Comparison of ENCODE assay signal across 11 cellular contexts in the genomic region with DNA sequence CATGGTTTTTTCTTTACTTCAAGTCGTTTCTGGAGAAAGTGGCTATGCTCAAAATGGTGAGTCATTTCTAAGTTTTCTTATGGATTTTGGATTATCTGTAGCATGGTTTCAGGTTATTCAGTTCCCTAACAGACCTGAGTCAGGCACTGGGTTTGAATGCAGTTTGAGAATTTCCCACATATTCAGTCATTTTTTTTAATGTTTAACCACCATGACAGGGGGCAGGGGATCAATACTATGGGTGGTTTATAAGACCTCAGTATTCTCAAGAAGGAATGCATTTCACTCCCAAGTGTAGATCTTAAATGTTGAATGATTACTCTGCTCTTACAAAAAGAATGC. TPM values are rescaled to one million over a fixed set of nuclear protein-coding genes. Genes with fewer than 3 reads are reported as not detected.
DNase-seq lines count a peak whose midpoint lies in the region; ATAC-seq, FAIRE-seq and TF ChIP-seq lines count a peak whose summit lies in the region.
"Had no signal": no experiment of that assay in that cellular context is flagged by ENCODE, and none has a peak within 500 bp of the region (broad histone marks: within the 10 kb centered on the region; RNA-seq: fewer than 3 reads in every experiment).

No MANE protein-coding gene starts in this region.

- 0% methylated on average over 1 of the region's 1 CpG for WGBS in GM12878 (ENCODE audit: insufficient coverage, insufficient replicate concordance, low lambda C conversion rate, missing lambda C conversion rate)
- 38% methylated on average over 1 of the region's 1 CpG for WGBS in hepatocyte (ENCODE audit: low lambda C conversion rate, missing lambda C conversion rate)

- CTCF ChIA-PET in GM12878 (lab: Yijun Ruan, JAX), result interaction anchor here (1.0 to 1.8 kb wide), 2 partner anchors 23 to 45 kb away, joined by 3 to 8 read pairs; no protein-coding TSS in a partner anchor

- ATAC-seq in HG03442 (IDR thresholded peaks at IDR 0.05; ENCODE audit: unreplicated experiment), result peak; percentile 30
- ATAC-seq in GM12878, result peak; percentile 21
- no peak for ATAC-seq in HG03175 (IDR thresholded peaks at IDR 0.05; ENCODE audit: unreplicated experiment)
- ATAC-seq in left cardiac atrium, result no peak
- ATAC-seq: gastrocnemius medialis had no signal

- SMC1A ChIA-PET in GM12878 (lab: Charles Lee; ENCODE audit: uncharacterized antibody, unreplicated experiment), result interaction anchor here (1.1 to 15.1 kb wide), 5 partner anchors 24 to 70 kb away, joined by 3 to 238 read pairs (median 4); no protein-coding TSS in a partner anchor

- no peaks in the 10 kb centered on the region for H3K9me2 ChIP-seq in hepatocyte (replicated peaks; ENCODE audit: insufficient read depth)

- H3K79me2 ChIP-seq in GM12878 (ENCODE audit: control insufficient read depth, insufficient read depth, low read length) (no peaks in the 10 kb centered on the region), hepatocyte (no peaks in the 10 kb centered on the region)

- H3K9ac ChIP-seq in GM12878 (ENCODE audit: control insufficient read depth, insufficient read depth, low read length), result no peak overlapping the region

- DNase-seq in Daoy (ENCODE audit: low read depth) (peak; percentile 47), GM12878 (ENCODE audit: low read depth, low spot score) (no peak), neural crest cell (ENCODE audit: low read depth, low spot score) (no peak), left cardiac atrium (no peak), NCI-H2107 treated with DMSO at 0.1 percent for 48 hours (lab: John Stamatoyannopoulos, UW; ENCODE audit: unreplicated experiment) (no peak), hepatocyte (ENCODE audit: low spot score) (no peak)
- DNase-seq: activated gamma-delta T cell, gastrocnemius medialis, NCI-H2107 had no signal

- POLR2A ChIA-PET in GM12878 (lab: Charles Lee), result interaction anchor here (1.1 to 3.2 kb wide), 3 partner anchors 11 to 49 kb away, joined by 6 to 17 read pairs (median 6); no protein-coding TSS in a partner anchor

- H2AFZ ChIP-seq in GM12878 (ENCODE audit: control insufficient read depth, low read depth, low read length), result no peak overlapping the region; the same call in 1 of the 2 replicates
- no peak overlapping the region for H2AFZ ChIP-seq in hepatocyte

- FAIRE-seq in GM12878 (lab: Jason Lieb, UNC), result no peak

- H3K27ac ChIP-seq in GM12878 (ENCODE audit: control insufficient read depth, insufficient read depth), result peak overlapping the region; percentile 34; the same call in 1 of the 2 replicates
- no peak overlapping the region for H3K27ac ChIP-seq in hepatocyte
- H3K27ac ChIP-seq: gastrocnemius medialis had no signal

- H3K27me3 Mint-ChIP-seq in neural crest cell (ENCODE audit: low read depth), result no peaks in the 10 kb centered on the region

- peak overlapping the region; percentile 17 for H3K27ac Mint-ChIP-seq in neural crest cell (ENCODE audit: unreplicated experiment)

- no peaks in the 10 kb centered on the region for H3K27me3 ChIP-seq in GM12878 (replicated peaks in 1 of 2; ENCODE audit: control insufficient read depth in 2 of 2, insufficient read depth in 2 of 2, low read length in 1 of 2)
- no peaks in the 10 kb centered on the region for H3K27me3 ChIP-seq in hepatocyte

- intact Hi-C loops in GM12878 (cut with micrococcal nuclease; ENCODE audit: unreplicated experiment), result loop anchor here (2.0 kb wide), 1 partner anchor 46 kb away; no protein-coding TSS in a partner anchor
- intact Hi-C loops in left cardiac atrium (cut with DNase I), result no loop called here

- TF ChIP-seq EP300 in GM12878 (IDR thresholded peaks at IDR 0.05; ENCODE audit: borderline replicate concordance in 1 of 2, control insufficient read depth in 1 of 2, low read depth in 2 of 2, low read length in 2 of 2), result no peak

- H3K36me3 ChIP-seq in GM12878 (ENCODE audit: control insufficient read depth in 2 of 2, insufficient read depth in 2 of 2, low read length in 1 of 2), result no peaks in the 10 kb centered on the region
- H3K36me3 ChIP-seq in hepatocyte (replicated peaks; ENCODE audit: insufficient read depth, low read depth), result no peaks in the 10 kb centered on the region
- H3K36me3 ChIP-seq: gastrocnemius medialis had no signal

- RAD21 ChIA-PET in GM12878 (lab: Charles Lee; ENCODE audit: unreplicated experiment), result interaction anchor here (0.7 to 1.7 kb wide), 2 partner anchors 10 to 68 kb away, joined by 3 to 6 read pairs; no protein-coding TSS in a partner anchor

- H3K4me1 ChIP-seq in GM12878 (ENCODE audit: control insufficient read depth, insufficient read depth, low read length), result peaks cover 13% of the 10 kb centered on the region
- H3K4me1 ChIP-seq in hepatocyte (ENCODE audit: insufficient read depth), result no peaks in the 10 kb centered on the region

- no peaks in the 10 kb centered on the region for H3K36me3 Mint-ChIP-seq in neural crest cell (ENCODE audit: low read depth)

- no peak for TF ChIP-seq POLR2A in GM12878 (IDR thresholded peaks at IDR 0.05; ENCODE audit: low read depth, low read length)

- peaks cover 69% of the 10 kb centered on the region for H3K4me1 Mint-ChIP-seq in neural crest cell

- H3K4me3 ChIP-seq in GM12878 (no peak overlapping the region), hepatocyte (no peak overlapping the region)
- H3K4me3 ChIP-seq: gastrocnemius medialis had no signal

- in situ Hi-C loops in GM12878 (cut with MboI), result no loop called here

- BruUV-seq in GM12878 (replicated peaks; lab: Mats Ljungman, UMichigan), result no TSS peak

- H3K9me3 Mint-ChIP-seq in neural crest cell, result no peaks in the 10 kb centered on the region

- H3K9me3 ChIP-seq in GM12878 (replicated peaks; ENCODE audit: control insufficient read depth, insufficient read depth, low read length) (no peaks in the 10 kb centered on the region), hepatocyte (ENCODE audit: low read depth) (no peaks in the 10 kb centered on the region)
- H3K9me3 ChIP-seq: gastrocnemius medialis had no signal

- H4K20me1 ChIP-seq in GM12878 (ENCODE audit: control insufficient read depth, insufficient read depth), result no peaks in the 10 kb centered on the region
- H4K20me1 ChIP-seq in hepatocyte (ENCODE audit: insufficient read depth, poor library complexity, severe bottlenecking), result no peaks in the 10 kb centered on the region

- TF ChIP-seq CTCF in GM12878 (IDR thresholded peaks at IDR 0.05 in 2 of 3, conservative IDR thresholded peaks at IDR 0.05 in 1 of 3; ENCODE audit: control insufficient read depth in 2 of 3, extremely low read depth in 1 of 3, insufficient read depth in 1 of 3, low read depth in 3 of 3, low read length in 3 of 3) (no peak), neural crest cell (conservative IDR thresholded peaks at IDR 0.05) (no peak), hepatocyte (IDR thresholded peaks at IDR 0.05; ENCODE audit: poor library complexity) (no peak)

- no peak for TF ChIP-seq RAD21 in GM12878 (IDR thresholded peaks at IDR 0.05; ENCODE audit: insufficient read depth, low read depth, low read length)

- H3K4me3 Mint-ChIP-seq in neural crest cell, result no peak overlapping the region

- no peak overlapping the region for H3K4me2 ChIP-seq in GM12878 (ENCODE audit: control insufficient read depth, insufficient read depth)
- H3K4me2 ChIP-seq in hepatocyte, result no peak overlapping the region

TF ChIP-seq in GM12878, 131 proteins besides CTCF, POLR2A, EP300 and RAD21 (continues in another document):
- TF ChIP-seq, protein P1, sequence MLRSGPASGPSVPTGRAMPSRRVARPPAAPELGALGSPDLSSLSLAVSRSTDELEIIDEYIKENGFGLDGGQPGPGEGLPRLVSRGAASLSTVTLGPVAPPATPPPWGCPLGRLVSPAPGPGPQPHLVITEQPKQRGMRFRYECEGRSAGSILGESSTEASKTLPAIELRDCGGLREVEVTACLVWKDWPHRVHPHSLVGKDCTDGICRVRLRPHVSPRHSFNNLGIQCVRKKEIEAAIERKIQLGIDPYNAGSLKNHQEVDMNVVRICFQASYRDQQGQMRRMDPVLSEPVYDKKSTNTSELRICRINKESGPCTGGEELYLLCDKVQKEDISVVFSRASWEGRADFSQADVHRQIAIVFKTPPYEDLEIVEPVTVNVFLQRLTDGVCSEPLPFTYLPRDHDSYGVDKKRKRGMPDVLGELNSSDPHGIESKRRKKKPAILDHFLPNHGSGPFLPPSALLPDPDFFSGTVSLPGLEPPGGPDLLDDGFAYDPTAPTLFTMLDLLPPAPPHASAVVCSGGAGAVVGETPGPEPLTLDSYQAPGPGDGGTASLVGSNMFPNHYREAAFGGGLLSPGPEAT (IDR thresholded peaks at IDR 0.05; ENCODE audit: low read depth), result 0 out of 2 replicates have a peak, but pooled peaks have one; percentile 6
- TF ChIP-seq EED (IDR thresholded peaks at IDR 0.05; ENCODE audit: low read depth) (peak; percentile 67; the same call in 1 of the 2 replicates), RUNX3 (IDR thresholded peaks at IDR 0.05; ENCODE audit: low read length) (peak; percentile 42; the same call in 1 of the 2 replicates), SUZ12 (IDR thresholded peaks at IDR 0.05; ENCODE audit: unreplicated experiment) (no peak), JUND (IDR thresholded peaks at IDR 0.05; ENCODE audit: low read depth, low read length) (no peak), IKZF1 (conservative IDR thresholded peaks at IDR 0.05) (peak; percentile 39), IKZF2 (IDR thresholded peaks at IDR 0.05) (no peak; a peak in 1 of 4 replicates)

RNA-seq across cellular contexts. Expression of a gene that starts 0.3 kb away (rescaled TPM):
- 42.5 and 45.6 TPM in 2 replicates for total RNA-seq in Daoy (2014; rRNA removed; shearing (Covaris generic))
- total RNA-seq in GM12878 (2013; cell fraction: nucleolus; rRNA removed), result 67.0 and 73.7 TPM in 2 replicates
- 0.73 and 1.7 TPM in 2 replicates for total RNA-seq in GM12878 (2014; rRNA removed)
- 0.51 and 0.98 TPM in 2 replicates for total RNA-seq in GM12878 (2014; rRNA removed; fragmentation: Illumina TruSeq; extraction: Trizol)
- 1.3 and 1.5 TPM in 2 replicates for total RNA-seq in GM12878 (2021)
- 0.28 TPM for polyA plus RNA-seq in GM12878 (2011; ENCODE audit: low read depth)
- polyA plus RNA-seq in GM12878 (2011; rRNA removed), result 21.1 and 27.2 TPM in 2 replicates
- 20.7 and 30.0 TPM in 2 replicates for polyA plus RNA-seq in GM12878 (2011; cell fraction: cytosol; rRNA removed)
- polyA plus RNA-seq in GM12878 (2011; cell fraction: nucleus; rRNA removed), result 28.1 and 34.5 TPM in 2 replicates
- polyA plus RNA-seq in GM12878 (2012), result 0.61 and 1.1 TPM in 2 replicates
- polyA plus RNA-seq in GM12878 (2014; fragmentation: Illumina TruSeq; extraction: Trizol), result 1.3 and 2.1 TPM in 2 replicates
- under 1 TPM; 0.52 to 0.97 TPM for polyA plus RNA-seq in GM12878 (2014; fragmentation: Nextera tagmentation; extraction: Ambion mirVana)
- polyA plus RNA-seq in GM12878 (2014; rRNA removed), result 0.40 and 0.63 TPM in 2 replicates
- under 1 TPM; 0.62 to 0.63 TPM for polyA plus RNA-seq in GM12878 (2016; fragmentation: Nextera tagmentation; extraction: Ambion mirVana)
- 49.3 and 52.3 TPM in 2 replicates for polyA minus RNA-seq in GM12878 (2011; rRNA and poly(A)+ RNA removed)
- polyA minus RNA-seq in GM12878 (2011; cell fraction: cytosol; rRNA and poly(A)+ RNA removed), result 11.5 and 11.7 TPM in 2 replicates
- 18.3 and 26.8 TPM in 2 replicates for polyA minus RNA-seq in GM12878 (2011; cell fraction: nucleus; rRNA and poly(A)+ RNA removed)
- total RNA-seq in neural crest cell, result 0.11 TPM in 1 of 2 replicates, not detected in the other
- 10 to 100 TPM in 1 of 2 donors, 1 to 10 TPM in 1; 4.2 to 10.3 TPM for total RNA-seq in left cardiac atrium
- 0.40 and 1.1 TPM in 2 replicates for total RNA-seq in hepatocyte
- 0.13 and 0.47 TPM in 2 replicates for polyA plus RNA-seq in hepatocyte

Comparison
In these comparisons a context has a peak if more than half of its experiments do, and no peak if none do; other contexts are left out.
1. ATAC-seq: peak in HG03442 (single experiment) and GM12878 (single experiment); none in HG03175 (single experiment) and left cardiac atrium (0 of 2).